2 cellular contexts compared by ENCODE assay signal in the genomic region with DNA sequence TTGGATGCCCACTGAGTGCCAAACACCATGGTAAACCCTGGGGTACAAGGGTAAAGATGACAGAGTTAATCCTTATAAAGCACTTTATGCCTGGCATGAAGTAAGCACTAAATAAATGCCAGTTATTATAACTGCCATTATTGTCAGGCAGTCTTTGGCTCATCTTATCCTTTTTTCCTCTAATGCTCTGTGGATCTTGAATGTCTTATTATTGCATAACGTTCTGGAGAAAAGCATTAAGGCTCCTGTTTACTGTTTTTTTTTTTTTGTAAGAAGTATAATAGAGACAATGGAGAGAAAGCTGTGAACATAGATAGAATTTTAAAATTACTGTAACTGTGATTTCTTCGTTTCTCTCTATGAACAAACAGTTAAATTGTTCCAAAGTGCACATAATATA.
TF ChIP-seq lines count a peak whose summit lies in the region.

No MANE protein-coding gene starts in this region.

TF ChIP-seq in SK-N-SH, 30 proteins besides CTCF, POLR2A, EP300 and RAD21 (continued from another document):
- TF ChIP-seq REST (IDR thresholded peaks at IDR 0.05; ENCODE audit: low read depth, low read length) (no peak), SIN3A (IDR thresholded peaks at IDR 0.05; ENCODE audit: borderline replicate concordance, low read depth, low read length) (no peak)

TF ChIP-seq in SK-N-SH treated with all-trans-retinoic acid at 6 μM for 48 hours, 23 proteins besides CTCF, POLR2A, EP300 and RAD21 (continued from another document):
- no peak for TF ChIP-seq CREB5 (CRISPR knock-in tag; IDR thresholded peaks at IDR 0.05; ENCODE audit: low read depth)
- no peak for TF ChIP-seq ARNTL (CRISPR knock-in tag; IDR thresholded peaks at IDR 0.05; ENCODE audit: borderline replicate concordance, low read depth)
- no peak for TF ChIP-seq TCF4 (CRISPR knock-in tag; IDR thresholded peaks at IDR 0.05; ENCODE audit: borderline replicate concordance)
- TF ChIP-seq, protein P1, sequence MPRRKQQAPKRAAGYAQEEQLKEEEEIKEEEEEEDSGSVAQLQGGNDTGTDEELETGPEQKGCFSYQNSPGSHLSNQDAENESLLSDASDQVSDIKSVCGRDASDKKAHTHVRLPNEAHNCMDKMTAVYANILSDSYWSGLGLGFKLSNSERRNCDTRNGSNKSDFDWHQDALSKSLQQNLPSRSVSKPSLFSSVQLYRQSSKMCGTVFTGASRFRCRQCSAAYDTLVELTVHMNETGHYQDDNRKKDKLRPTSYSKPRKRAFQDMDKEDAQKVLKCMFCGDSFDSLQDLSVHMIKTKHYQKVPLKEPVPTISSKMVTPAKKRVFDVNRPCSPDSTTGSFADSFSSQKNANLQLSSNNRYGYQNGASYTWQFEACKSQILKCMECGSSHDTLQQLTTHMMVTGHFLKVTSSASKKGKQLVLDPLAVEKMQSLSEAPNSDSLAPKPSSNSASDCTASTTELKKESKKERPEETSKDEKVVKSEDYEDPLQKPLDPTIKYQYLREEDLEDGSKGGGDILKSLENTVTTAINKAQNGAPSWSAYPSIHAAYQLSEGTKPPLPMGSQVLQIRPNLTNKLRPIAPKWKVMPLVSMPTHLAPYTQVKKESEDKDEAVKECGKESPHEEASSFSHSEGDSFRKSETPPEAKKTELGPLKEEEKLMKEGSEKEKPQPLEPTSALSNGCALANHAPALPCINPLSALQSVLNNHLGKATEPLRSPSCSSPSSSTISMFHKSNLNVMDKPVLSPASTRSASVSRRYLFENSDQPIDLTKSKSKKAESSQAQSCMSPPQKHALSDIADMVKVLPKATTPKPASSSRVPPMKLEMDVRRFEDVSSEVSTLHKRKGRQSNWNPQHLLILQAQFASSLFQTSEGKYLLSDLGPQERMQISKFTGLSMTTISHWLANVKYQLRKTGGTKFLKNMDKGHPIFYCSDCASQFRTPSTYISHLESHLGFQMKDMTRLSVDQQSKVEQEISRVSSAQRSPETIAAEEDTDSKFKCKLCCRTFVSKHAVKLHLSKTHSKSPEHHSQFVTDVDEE (CRISPR knock-in tag; IDR thresholded peaks at IDR 0.05) = no peak
- TF ChIP-seq CSDC2 (CRISPR knock-in tag; IDR thresholded peaks at IDR 0.05) = no peak
